Comparison of ENCODE assay signal across 8 cellular contexts in the genomic region with DNA sequence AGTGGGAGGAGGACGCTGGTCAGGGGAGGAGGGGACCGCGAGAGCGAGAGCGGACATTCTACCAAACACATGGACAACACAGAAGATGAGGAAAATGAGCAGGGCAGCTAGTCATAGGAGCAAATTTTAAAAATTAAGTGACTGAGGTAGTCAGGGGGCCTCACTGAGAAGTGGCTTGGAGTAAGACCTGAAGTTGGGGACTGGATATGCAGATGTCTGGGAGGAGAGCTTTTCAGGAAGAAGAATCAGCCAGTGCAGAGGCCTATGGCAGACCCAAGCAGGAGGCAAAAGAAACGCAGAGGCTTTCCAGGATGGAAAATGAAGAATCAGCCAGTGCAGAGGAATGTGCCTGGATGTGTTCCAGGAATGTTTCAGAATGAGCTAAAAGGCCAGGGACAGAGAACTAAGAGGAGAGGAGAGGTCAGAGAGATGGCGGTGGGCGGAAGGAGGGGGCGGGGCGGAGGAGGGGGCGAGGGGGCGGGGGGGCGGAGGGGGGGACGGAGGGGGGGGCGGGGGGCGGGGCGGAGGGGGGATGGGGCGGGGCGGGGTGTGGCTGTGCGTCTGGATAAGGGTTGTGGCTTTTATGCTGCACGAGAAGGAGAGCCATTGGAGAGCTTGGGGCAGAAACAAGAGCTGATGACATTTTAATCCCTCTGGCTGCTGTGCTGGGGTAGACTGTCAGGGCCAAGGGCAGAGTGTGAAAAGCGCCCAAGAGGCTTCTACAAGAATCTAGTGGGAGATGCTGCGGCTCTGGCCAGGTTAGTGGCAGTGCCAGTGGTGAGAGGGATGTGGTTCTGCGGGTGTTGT.
A peak's percentile ranks its signal among the peaks of the same experiment; 100 is the strongest.
DNase-seq lines count a peak whose midpoint lies in the region; ATAC-seq, FAIRE-seq and TF ChIP-seq lines count a peak whose summit lies in the region.

No MANE protein-coding gene starts in this region.

- no peaks in the 10 kb centered on the region for H3K79me2 ChIP-seq in DND-41 (ENCODE audit: insufficient read depth, low read length)
- H3K79me2 ChIP-seq in endothelial cell of umbilical vein (ENCODE audit: control insufficient read depth, insufficient read depth, low read length) = no peaks in the 10 kb centered on the region

- intact Hi-C loops in endothelial cell of umbilical vein (cut with micrococcal nuclease) = loop anchor here (1.0 to 5.0 kb wide), 7 partner anchors 29 to 536 kb away; no protein-coding TSS in a partner anchor
- intact Hi-C loops in thyroid gland (cut with DNase I) = loop anchor here (2.0 to 10.0 kb wide), 2 partner anchors 141 to 199 kb away; no protein-coding TSS in a partner anchor

- dilution Hi-C loops in endothelial cell of umbilical vein (cut with MboI; ENCODE audit: extremely low pct_ligation_motif_present, low sequenced_read_pairs) = no loop called here

- H2AFZ ChIP-seq in DND-41 (ENCODE audit: low read depth, low read length) (peak overlapping the region; percentile 85), endothelial cell of umbilical vein (ENCODE audit: low read depth, low read length) (peak overlapping the region; percentile 69)

- H3K9me3 ChIP-seq in DND-41 (ENCODE audit: insufficient read depth, low read length, severe bottlenecking) = no peaks in the 10 kb centered on the region
- no peaks in the 10 kb centered on the region for H3K9me3 ChIP-seq in endothelial cell of umbilical vein (replicated peaks; ENCODE audit: control insufficient read depth, insufficient read depth, low read length)
- H3K9me3 ChIP-seq in thyroid gland = no peaks in the 10 kb centered on the region

- H3K4me1 ChIP-seq in DND-41 (ENCODE audit: insufficient read depth, low read length) (peaks cover 21% of the 10 kb centered on the region), endothelial cell of umbilical vein (ENCODE audit: control insufficient read depth, extremely low read depth, insufficient read depth, low read length) (peaks cover 9% of the 10 kb centered on the region), thyroid gland (peaks cover 15 to 16% of the 10 kb centered on the region in 2 donors)

- 3 to 5% methylated on average over 18 to 20 of the region's 24 CpGs for WGBS in thyroid gland, 2 donors

- CTCF ChIA-PET in endothelial cell of umbilical vein (lab: Charles Lee) = interaction anchor here (0.7 to 17.1 kb wide), 54 partner anchors 9 to 640 kb away, joined by 3 to 288 read pairs (median 4); no protein-coding TSS in a partner anchor

- FAIRE-seq in endothelial cell of umbilical vein (lab: Jason Lieb, UNC) = peak; percentile 84

- TF ChIP-seq CTCF in DND-41 (IDR thresholded peaks at IDR 0.05; ENCODE audit: borderline replicate concordance, extremely low read depth, low read length, poor library complexity, severe bottlenecking) = no peak
- no peak for TF ChIP-seq CTCF in endothelial cell of umbilical vein (IDR thresholded peaks at IDR 0.05; ENCODE audit: extremely low read depth in 1 of 2, insufficient read depth in 1 of 2, low read depth in 1 of 2, low read length in 2 of 2)
- peak in 1 of 6 experiments; percentile 42 for TF ChIP-seq CTCF in thyroid gland (IDR thresholded peaks at IDR 0.05)

- TF ChIP-seq POLR2A in endothelial cell of umbilical vein (IDR thresholded peaks at IDR 0.05; ENCODE audit: low read depth, low read length) = peak; percentile 30
- TF ChIP-seq POLR2A in thyroid gland (IDR thresholded peaks at IDR 0.05) = no peak

- H3K4me2 ChIP-seq in DND-41 (ENCODE audit: insufficient read depth, low read length) (peak overlapping the region; percentile 79), endothelial cell of umbilical vein (ENCODE audit: insufficient read depth, low read length) (peak overlapping the region; percentile 79)

- H3K4me3 ChIP-seq in DND-41 (ENCODE audit: low read depth in 1 of 2, low read length in 2 of 2) (peak overlapping the region; percentile 17 to 56; a peak in 3 of 4 replicates), endothelial cell of umbilical vein (replicated peaks in 1 of 3; ENCODE audit: insufficient read depth in 1 of 3, low read depth in 1 of 3, low read length in 3 of 3) (peak overlapping the region in 2 of 3 experiments; percentile 23 to 49), thyroid gland (replicated peaks in 1 of 3) (peak overlapping the region in 1 of 3 donors; percentile 5)

- H3K36me3 ChIP-seq in DND-41 (ENCODE audit: insufficient read depth, low read length) (no peaks in the 10 kb centered on the region), endothelial cell of umbilical vein (ENCODE audit: control insufficient read depth in 2 of 2, extremely low read depth in 1 of 2, insufficient read depth in 2 of 2, low read length in 2 of 2) (no peaks in the 10 kb centered on the region), thyroid gland (no peaks in the 10 kb centered on the region)

- peak overlapping the region; percentile 68 for H3K27ac ChIP-seq in DND-41 (ENCODE audit: low read length)
- H3K27ac ChIP-seq in endothelial cell of umbilical vein (ENCODE audit: insufficient read depth, low read depth, low read length) = peak overlapping the region; percentile 64
- peak overlapping the region; percentile 51 to 67 (median 65) for H3K27ac ChIP-seq in thyroid gland

- H4K20me1 ChIP-seq in DND-41 (ENCODE audit: insufficient read depth, low read length) = no peaks in the 10 kb centered on the region; the same call in 1 of the 2 replicates
- no peaks in the 10 kb centered on the region for H4K20me1 ChIP-seq in endothelial cell of umbilical vein (replicated peaks; ENCODE audit: control insufficient read depth, extremely low read depth, insufficient read depth, low read length)

- H3K27me3 ChIP-seq in DND-41 (ENCODE audit: insufficient read depth, low read length, poor library complexity) = peaks cover 9% of the 10 kb centered on the region
- peaks cover 0 to 3% of the 10 kb centered on the region in 2 experiments for H3K27me3 ChIP-seq in endothelial cell of umbilical vein (ENCODE audit: control insufficient read depth in 2 of 2, insufficient read depth in 2 of 2, low read length in 2 of 2)
- H3K27me3 ChIP-seq in thyroid gland = no peaks in the 10 kb centered on the region

- no TSS peak for BruUV-seq in endothelial cell of umbilical vein (replicated peaks; lab: Mats Ljungman, UMichigan)

- no peaks in the 10 kb centered on the region for H3K9me1 ChIP-seq in endothelial cell of umbilical vein (replicated peaks; ENCODE audit: control insufficient read depth, extremely low read depth, insufficient read depth, low read length)

- DNase-seq in DND-41 (peak; percentile 37), HS-5 (ENCODE audit: low read depth) (peak; percentile 64), endothelial cell of umbilical vein (ENCODE audit: low read depth, low spot score) (peak; percentile 83), mesenteric fat pad (ENCODE audit: low spot score) (peak; percentile 65), thyroid gland (peak; percentile 61 to 66), SHP77 treated with DMSO at 0.1 percent for 48 hours (lab: John Stamatoyannopoulos, UW) (no peak)
- no peak for DNase-seq in NK-92 treated with Interleukin-12 subunit alpha and Interleukin-12 subunit beta, amount 100 ng/mL, for 24 hours (lab: John Stamatoyannopoulos, UW)

- H3K9ac ChIP-seq in DND-41 (ENCODE audit: low read depth, low read length) = peak overlapping the region; percentile 46
- H3K9ac ChIP-seq in endothelial cell of umbilical vein (replicated peaks; ENCODE audit: extremely low read depth, insufficient read depth, low read length) = peak overlapping the region; percentile 61

- POLR2A ChIA-PET in endothelial cell of umbilical vein (lab: Charles Lee) = interaction anchor here (0.9 kb wide), 1 partner anchor 158 kb away, joined by 3 read pairs; no protein-coding TSS in a partner anchor

- ATAC-seq in DND-41 (ENCODE audit: insufficient read depth, low read depth) (peak; percentile 83), SK-N-SH treated with all-trans-retinoic acid at 6 μM for 48 hours (peak; percentile 84)

TF ChIP-seq in SK-N-SH treated with all-trans-retinoic acid at 6 μM for 48 hours, 23 proteins besides CTCF, POLR2A, EP300 and RAD21 (continues in another document):
- TF ChIP-seq, protein P1, sequence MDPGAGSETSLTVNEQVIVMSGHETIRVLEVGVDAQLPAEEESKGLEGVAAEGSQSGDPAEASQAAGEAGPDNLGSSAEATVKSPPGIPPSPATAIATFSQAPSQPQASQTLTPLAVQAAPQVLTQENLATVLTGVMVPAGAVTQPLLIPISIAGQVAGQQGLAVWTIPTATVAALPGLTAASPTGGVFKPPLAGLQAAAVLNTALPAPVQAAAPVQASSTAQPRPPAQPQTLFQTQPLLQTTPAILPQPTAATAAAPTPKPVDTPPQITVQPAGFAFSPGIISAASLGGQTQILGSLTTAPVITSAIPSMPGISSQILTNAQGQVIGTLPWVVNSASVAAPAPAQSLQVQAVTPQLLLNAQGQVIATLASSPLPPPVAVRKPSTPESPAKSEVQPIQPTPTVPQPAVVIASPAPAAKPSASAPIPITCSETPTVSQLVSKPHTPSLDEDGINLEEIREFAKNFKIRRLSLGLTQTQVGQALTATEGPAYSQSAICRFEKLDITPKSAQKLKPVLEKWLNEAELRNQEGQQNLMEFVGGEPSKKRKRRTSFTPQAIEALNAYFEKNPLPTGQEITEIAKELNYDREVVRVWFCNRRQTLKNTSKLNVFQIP (CRISPR knock-in tag; IDR thresholded peaks at IDR 0.05; ENCODE audit: borderline replicate concordance, low read depth) = no peak
- no peak for TF ChIP-seq PPARA (CRISPR knock-in tag; IDR thresholded peaks at IDR 0.05; ENCODE audit: borderline replicate concordance)

TF ChIP-seq in endothelial cell of umbilical vein, 7 proteins besides CTCF, POLR2A, EP300 and RAD21:
- TF ChIP-seq POLR2AphosphoS5 (IDR thresholded peaks at IDR 0.05; ENCODE audit: insufficient read depth, low read depth, low read length) = no peak
- no peak for TF ChIP-seq FOS (IDR thresholded peaks at IDR 0.05; ENCODE audit: borderline replicate concordance, insufficient read depth, low read length)
- no peak for TF ChIP-seq JUN (IDR thresholded peaks at IDR 0.05; ENCODE audit: borderline replicate concordance, insufficient read depth, insufficient read length, low read depth)
- TF ChIP-seq MYC (IDR thresholded peaks at IDR 0.05; ENCODE audit: low read depth, low read length) = no peak
- TF ChIP-seq GATA2 (IDR thresholded peaks at IDR 0.05; ENCODE audit: insufficient read depth, insufficient read length, low read depth, low read length) = no peak
- TF ChIP-seq, protein P2, sequence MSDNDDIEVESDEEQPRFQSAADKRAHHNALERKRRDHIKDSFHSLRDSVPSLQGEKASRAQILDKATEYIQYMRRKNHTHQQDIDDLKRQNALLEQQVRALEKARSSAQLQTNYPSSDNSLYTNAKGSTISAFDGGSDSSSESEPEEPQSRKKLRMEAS (IDR thresholded peaks at IDR 0.05; ENCODE audit: insufficient read depth, insufficient read length) = no peak
- TF ChIP-seq EZH2 (IDR thresholded peaks at IDR 0.05; ENCODE audit: borderline replicate concordance, low read depth, low read length, severe bottlenecking) = no peak

Comparison
In these comparisons a context has a peak if more than half of its experiments do, and no peak if none do; other contexts are left out.
1. DNase-seq: peak in DND-41 (single experiment), HS-5 (single experiment), endothelial cell of umbilical vein (single experiment), mesenteric fat pad (single experiment) and thyroid gland (2 of 2); none in NK-92 treated with Interleukin-12 subunit alpha and Interleukin-12 subunit beta, amount 100 ng/mL, for 24 hours (single experiment) and SHP77 treated with DMSO at 0.1 percent for 48 hours (single experiment).
2. Peak in every context shown above with its lines, with median percentiles within 50 percentile points of each other: H3K27ac ChIP-seq.